Comparison of ENCODE assay signal across 7 cellular contexts in genomic region chr9:13811876-13812275, GRCh38.
"Had no signal": no experiment of that assay in that cellular context is flagged by ENCODE, and none has a peak within 500 bp of the region (broad histone marks: within the 10 kb centered on the region; RNA-seq: fewer than 3 reads in every experiment).

No MANE protein-coding gene starts in this region.

- DNase-seq: IMR-90, KBM-7, KG1 had no signal

- ATAC-seq: HepG2, K562 had no signal

- FAIRE-seq: HepG2, HTR-8/SVneo, K562 had no signal

- H3K4me3 ChIP-seq: K562 had no signal

- H3K27ac ChIP-seq: HL-60 had no signal
